39 cellular contexts compared by ENCODE assay signal in genomic region chr9:16775330-16775729, GRCh38.
"Had no signal": no experiment of that assay in that cellular context is flagged by ENCODE, and none has a peak within 500 bp of the region (broad histone marks: within the 10 kb centered on the region; RNA-seq: fewer than 3 reads in every experiment).

No MANE protein-coding gene starts in this region.

- H3K27me3 Mint-ChIP-seq: activated naive CD4-positive, alpha-beta T cell treated with anti-CD3 and anti-CD28 coated beads, Interleukin-2, amount 50 U/mL, for 24 hours; activated naive CD8-positive, alpha-beta T cell treated with anti-CD3 and anti-CD28 coated beads for 36 hours; activated naive CD8-positive, alpha-beta T cell treated with anti-CD3 and anti-CD28 coated beads, Interleukin-2, amount 10 ng/mL, durations not matched to agents 7 days and 5 days; activated naive CD8-positive, alpha-beta T cell treated with anti-CD3 and anti-CD28 coated beads, Interleukin-2, amount 50 U/mL, for 24 hours; activated T-cell treated with anti-CD3 and anti-CD28 coated beads, Interleukin-2, amount 50 U/mL, for 24 hours; activated T-helper 17 cell treated with anti-CD3 and anti-CD28 coated beads, Interleukin-2, amount 50 U/mL, for 72 hours; central memory CD8-positive, alpha-beta T cell had no signal

- H3K27ac Mint-ChIP-seq: activated naive CD4-positive, alpha-beta T cell treated with anti-CD3 and anti-CD28 coated beads for 36 hours; activated naive CD4-positive, alpha-beta T cell treated with anti-CD3 and anti-CD28 coated beads, Interleukin-2, amount 50 U/mL, for 24 hours; activated naive CD4-positive, alpha-beta T cell treated with anti-CD3 and anti-CD28 coated beads, Interleukin-2, amount 50 U/mL, for 72 hours; activated naive CD8-positive, alpha-beta T cell; activated naive CD8-positive, alpha-beta T cell treated with anti-CD3 and anti-CD28 coated beads for 36 hours; activated naive CD8-positive, alpha-beta T cell treated with anti-CD3 and anti-CD28 coated beads, Interleukin-2, amount 10 ng/mL, durations not matched to agents 7 days and 5 days; activated naive CD8-positive, alpha-beta T cell treated with anti-CD3 and anti-CD28 coated beads, Interleukin-2, amount 50 U/mL, for 24 hours; activated T-cell treated with anti-CD3 and anti-CD28 coated beads, Interleukin-2, amount 50 U/mL, for 24 hours; activated T-cell treated with anti-CD3 and anti-CD28 coated beads, Interleukin-2, amount 50 U/mL, for 72 hours; activated T-helper 1 cell treated with anti-CD3 and anti-CD28 coated beads, Interleukin-12 subunit alpha, Interleukin-12 subunit beta, Interleukin-2, Interleukin-4 antibody, amounts not matched to agents 30 ng/mL and 10 ng/mL and 1 ng/mL, durations not matched to agents 14 hours and 24 hours and 36 hours; activated T-helper 17 cell treated with anti-CD3 and anti-CD28 coated beads, Interleukin-2, amount 50 U/mL, for 72 hours; activated T-helper 2 cell treated with anti-CD3 and anti-CD28 coated beads, Interferon-gamma antibody, Interleukin-2, Interleukin-4, amounts not matched to agents 10 μg/mL and 5 μg/mL and 100 μg/mL, durations not matched to agents 14 hours and 24 hours and 36 hours; brain had no signal

- H3K27me3 ChIP-seq: adrenal gland, ascending aorta, body of pancreas, brain microvascular endothelial cell, breast epithelium had no signal

- DNase-seq: activated effector memory CD4-positive, alpha-beta T cell treated with anti-CD3 and anti-CD28 coated beads, Interleukin-2, amount 50 U/mL, for 16 hours; activated effector memory CD4-positive, alpha-beta T cell treated with Interleukin-2 at 50 U/mL for 16 hours; activated gamma-delta T cell; activated gamma-delta T cell treated with Interleukin-2 at 50 U/mL for 16 hours; activated naive CD4-positive, alpha-beta T cell; activated naive CD4-positive, alpha-beta T cell treated with anti-CD3 and anti-CD28 coated beads for 36 hours; activated naive CD4-positive, alpha-beta T cell treated with anti-CD3 and anti-CD28 coated beads, Interleukin-2, amount 50 U/mL, for 16 hours; activated naive CD4-positive, alpha-beta T cell treated with Interleukin-2 at 50 U/mL for 16 hours; activated naive CD8-positive, alpha-beta T cell treated with anti-CD3 and anti-CD28 coated beads for 36 hours; activated naive CD8-positive, alpha-beta T cell treated with anti-CD3 and anti-CD28 coated beads, Interleukin-2, amount 10 ng/mL, durations not matched to agents 7 days and 5 days; activated naive CD8-positive, alpha-beta T cell treated with anti-CD3 and anti-CD28 coated beads, Interleukin-2, amount 50 U/mL, for 24 hours; activated T-cell treated with anti-CD3 and anti-CD28 coated beads, Interleukin-2, amount 50 U/mL, for 24 hours; activated T-cell treated with anti-CD3 and anti-CD28 coated beads, Interleukin-2, amount 50 U/mL, for 4 hours; activated T-cell treated with anti-CD3 and anti-CD28 coated beads, Interleukin-2, amount 50 U/mL, for 48 hours; activated T-cell treated with anti-CD3 and anti-CD28 coated beads, Interleukin-2, amount 50 U/mL, for 72 hours; adrenal gland; amniotic stem cell; amygdala; anterior cingulate cortex; aorta; body of pancreas; brain microvascular endothelial cell; caudate nucleus; central memory CD4-positive, alpha-beta T cell; cerebellar nuclear complex had no signal

- H3K36me3 ChIP-seq: adrenal gland, ascending aorta, brain microvascular endothelial cell, breast epithelium, cardiac muscle cell had no signal

- H3K9me3 Mint-ChIP-seq: activated naive CD4-positive, alpha-beta T cell treated with anti-CD3 and anti-CD28 coated beads, Interleukin-2, amount 50 U/mL, for 24 hours; activated naive CD8-positive, alpha-beta T cell treated with anti-CD3 and anti-CD28 coated beads for 36 hours; activated T-cell treated with anti-CD3 and anti-CD28 coated beads, Interleukin-2, amount 50 U/mL, for 4 hours; activated T-helper 17 cell treated with anti-CD3 and anti-CD28 coated beads, Interleukin-2, amount 50 U/mL, for 72 hours; central memory CD8-positive, alpha-beta T cell had no signal

- H3K4me3 ChIP-seq: adrenal gland, ascending aorta, body of pancreas, breast epithelium, cardiac muscle cell had no signal

- FAIRE-seq: astrocyte, bronchial epithelial cell, colon had no signal

- ATAC-seq: activated naive CD4-positive, alpha-beta T cell treated with anti-CD3 and anti-CD28 coated beads, Interleukin-2, amount 50 U/mL, for 72 hours; activated naive CD8-positive, alpha-beta T cell treated with anti-CD3 and anti-CD28 coated beads, Interleukin-2, amount 50 U/mL, for 24 hours; activated T-cell treated with anti-CD3 and anti-CD28 coated beads, Interleukin-2, amount 50 U/mL, for 4 hours; activated T-cell treated with anti-CD3 and anti-CD28 coated beads, Interleukin-2, amount 50 U/mL, for 72 hours; activated T-helper 17 cell treated with anti-CD3 and anti-CD28 coated beads, Interleukin-2, amount 50 U/mL, for 72 hours; body of pancreas had no signal

- H3K4me3 Mint-ChIP-seq: activated naive CD4-positive, alpha-beta T cell treated with anti-CD3 and anti-CD28 coated beads for 36 hours; activated naive CD4-positive, alpha-beta T cell treated with anti-CD3 and anti-CD28 coated beads, Interleukin-2, amount 50 U/mL, for 24 hours; activated naive CD8-positive, alpha-beta T cell; activated naive CD8-positive, alpha-beta T cell treated with anti-CD3 and anti-CD28 coated beads for 36 hours; activated naive CD8-positive, alpha-beta T cell treated with anti-CD3 and anti-CD28 coated beads, Interleukin-2, amount 10 ng/mL, durations not matched to agents 7 days and 5 days; activated naive CD8-positive, alpha-beta T cell treated with anti-CD3 and anti-CD28 coated beads, Interleukin-2, amount 50 U/mL, for 24 hours; activated T-cell treated with anti-CD3 and anti-CD28 coated beads, Interleukin-2, amount 50 U/mL, for 24 hours; activated T-cell treated with anti-CD3 and anti-CD28 coated beads, Interleukin-2, amount 50 U/mL, for 4 hours; activated T-cell treated with anti-CD3 and anti-CD28 coated beads, Interleukin-2, amount 50 U/mL, for 72 hours; activated T-helper 1 cell treated with anti-CD3 and anti-CD28 coated beads, Interleukin-12 subunit alpha, Interleukin-12 subunit beta, Interleukin-2, Interleukin-4 antibody, amounts not matched to agents 30 ng/mL and 10 ng/mL and 1 ng/mL, durations not matched to agents 14 hours and 24 hours and 36 hours; activated T-helper 17 cell treated with anti-CD3 and anti-CD28 coated beads, Interleukin-2, amount 50 U/mL, for 72 hours; brain; central memory CD8-positive, alpha-beta T cell had no signal

- H3K9me3 ChIP-seq: adrenal gland, ascending aorta, body of pancreas, breast epithelium had no signal

- H3K36me3 Mint-ChIP-seq: activated naive CD4-positive, alpha-beta T cell treated with anti-CD3 and anti-CD28 coated beads, Interleukin-2, amount 50 U/mL, for 24 hours; activated naive CD4-positive, alpha-beta T cell treated with anti-CD3 and anti-CD28 coated beads, Interleukin-2, amount 50 U/mL, for 72 hours; activated naive CD8-positive, alpha-beta T cell; activated naive CD8-positive, alpha-beta T cell treated with anti-CD3 and anti-CD28 coated beads for 36 hours; activated naive CD8-positive, alpha-beta T cell treated with anti-CD3 and anti-CD28 coated beads, Interleukin-2, amount 10 ng/mL, durations not matched to agents 7 days and 5 days; brain had no signal

- H3K4me1 Mint-ChIP-seq: activated naive CD4-positive, alpha-beta T cell treated with anti-CD3 and anti-CD28 coated beads, Interleukin-2, amount 50 U/mL, for 24 hours; activated naive CD8-positive, alpha-beta T cell treated with anti-CD3 and anti-CD28 coated beads for 36 hours; activated naive CD8-positive, alpha-beta T cell treated with anti-CD3 and anti-CD28 coated beads, Interleukin-2, amount 10 ng/mL, durations not matched to agents 7 days and 5 days; activated naive CD8-positive, alpha-beta T cell treated with anti-CD3 and anti-CD28 coated beads, Interleukin-2, amount 50 U/mL, for 24 hours; activated T-helper 17 cell treated with anti-CD3 and anti-CD28 coated beads, Interleukin-2, amount 50 U/mL, for 72 hours; central memory CD8-positive, alpha-beta T cell had no signal

- H3K4me1 ChIP-seq: adrenal gland, ascending aorta, breast epithelium had no signal

- H3K27ac ChIP-seq: adrenal gland, ascending aorta, body of pancreas, brain microvascular endothelial cell, breast epithelium, cardiac muscle cell had no signal
